Comparison of ENCODE assay signal across 18 cellular contexts in the genomic region with DNA sequence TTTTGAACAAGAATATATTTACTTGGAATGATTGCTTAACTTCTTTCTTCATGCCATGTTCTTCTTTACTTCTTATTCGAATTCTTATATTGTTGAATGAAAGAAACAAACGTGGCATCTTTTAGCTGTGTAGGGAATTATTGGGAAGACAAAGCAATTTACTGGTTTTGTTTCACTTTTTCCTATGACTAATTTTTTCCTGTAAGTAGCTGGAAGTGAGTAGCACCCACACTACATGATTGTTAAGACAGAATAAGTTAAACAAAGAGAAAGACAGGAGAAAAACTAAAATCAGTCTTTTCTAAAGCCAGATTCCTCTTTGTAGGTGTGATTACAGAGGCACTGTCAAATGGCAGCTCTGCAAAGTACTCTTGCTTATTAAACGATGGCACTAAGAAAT.
"Had no signal": no experiment of that assay in that cellular context is flagged by ENCODE, and none has a peak within 500 bp of the region (broad histone marks: within the 10 kb centered on the region; RNA-seq: fewer than 3 reads in every experiment).

No MANE protein-coding gene starts in this region.

- DNase-seq: activated B cell treated with CpG ODN at 0.5 μM for 24 hours; activated CD4-positive, alpha-beta T cell treated with anti-CD3 and anti-CD28 coated beads for 48 hours; activated CD8-positive, alpha-beta memory T cell treated with anti-CD3 and anti-CD28 coated beads, Interleukin-2, amount 50 U/mL, for 48 hours; activated CD8-positive, alpha-beta T cell treated with anti-CD3 and anti-CD28 coated beads, Interleukin-2, amount 10 ng/mL, durations not matched to agents 7 days and 5 days; activated gamma-delta T cell; activated naive CD8-positive, alpha-beta T cell treated with anti-CD3 and anti-CD28 coated beads for 36 hours; activated T-cell treated with anti-CD3 and anti-CD28 coated beads, Interleukin-2, amount 50 U/mL, for 72 hours; hippocampal formation; kidney; left lung; mammary epithelial cell; naive B cell; ovary; stimulated activated CD4-positive, alpha-beta T cell treated with anti-CD3 and anti-CD28 coated beads, Interleukin-2, amount 100 ng/mL, for 48 hours; stimulated activated naive B cell treated with anti-CD40 and anti-IgM and Interleukin-4, amounts not matched to agents 10 μg/mL and 1 μg/mL and 100 μg/mL, for 72 hours; T-helper 17 cell; tibial artery; uterus had no signal

- H3K9me3 ChIP-seq: left lung, ovary, tibial artery, uterus had no signal

- H3K27me3 ChIP-seq: left lung, ovary, tibial artery, uterus had no signal

- H3K4me3 Mint-ChIP-seq: activated B cell treated with CpG ODN at 0.5 μM for 24 hours; activated CD8-positive, alpha-beta T cell treated with anti-CD3 and anti-CD28 coated beads, Interleukin-2, amount 10 ng/mL, durations not matched to agents 7 days and 5 days; activated naive CD8-positive, alpha-beta T cell treated with anti-CD3 and anti-CD28 coated beads for 36 hours; activated T-cell treated with anti-CD3 and anti-CD28 coated beads, Interleukin-2, amount 50 U/mL, for 72 hours; naive B cell; stimulated activated naive B cell treated with anti-CD40 and anti-IgM and Interleukin-4, amounts not matched to agents 10 μg/mL and 1 μg/mL and 100 μg/mL, for 72 hours; T-helper 17 cell had no signal

- H3K36me3 ChIP-seq: left lung, ovary, tibial artery, uterus had no signal

- H3K4me3 ChIP-seq: left lung, ovary, tibial artery, uterus had no signal

- H3K4me1 Mint-ChIP-seq: activated B cell treated with CpG ODN at 0.5 μM for 24 hours; activated naive CD8-positive, alpha-beta T cell treated with anti-CD3 and anti-CD28 coated beads for 36 hours; naive B cell; stimulated activated naive B cell treated with anti-CD40 and anti-IgM and Interleukin-4, amounts not matched to agents 10 μg/mL and 1 μg/mL and 100 μg/mL, for 72 hours; T-helper 17 cell had no signal

- H3K27ac ChIP-seq: left lung, ovary, tibial artery, uterus had no signal

- H3K9me3 Mint-ChIP-seq: activated naive CD8-positive, alpha-beta T cell treated with anti-CD3 and anti-CD28 coated beads for 36 hours had no signal

- H3K4me1 ChIP-seq: left lung, tibial artery, uterus had no signal

- H3K27me3 Mint-ChIP-seq: activated B cell treated with CpG ODN at 0.5 μM for 24 hours; activated naive CD8-positive, alpha-beta T cell treated with anti-CD3 and anti-CD28 coated beads for 36 hours; naive B cell; stimulated activated naive B cell treated with anti-CD40 and anti-IgM and Interleukin-4, amounts not matched to agents 10 μg/mL and 1 μg/mL and 100 μg/mL, for 72 hours; T-helper 17 cell had no signal

- H3K36me3 Mint-ChIP-seq: activated naive CD8-positive, alpha-beta T cell treated with anti-CD3 and anti-CD28 coated beads for 36 hours; naive B cell; stimulated activated naive B cell treated with anti-CD40 and anti-IgM and Interleukin-4, amounts not matched to agents 10 μg/mL and 1 μg/mL and 100 μg/mL, for 72 hours had no signal

- H3K27ac Mint-ChIP-seq: activated B cell treated with CpG ODN at 0.5 μM for 24 hours; activated CD8-positive, alpha-beta T cell treated with anti-CD3 and anti-CD28 coated beads, Interleukin-2, amount 10 ng/mL, durations not matched to agents 7 days and 5 days; activated naive CD8-positive, alpha-beta T cell treated with anti-CD3 and anti-CD28 coated beads for 36 hours; activated T-cell treated with anti-CD3 and anti-CD28 coated beads, Interleukin-2, amount 50 U/mL, for 72 hours; naive B cell; stimulated activated naive B cell treated with anti-CD40 and anti-IgM and Interleukin-4, amounts not matched to agents 10 μg/mL and 1 μg/mL and 100 μg/mL, for 72 hours; T-helper 17 cell had no signal
